Comparison of ENCODE assay signal across 18 cellular contexts in genomic region chr2:9831670-9832069, GRCh38. TPM values are rescaled to one million over a fixed set of nuclear protein-coding genes. Genes with fewer than 3 reads are reported as not detected.
DNase-seq lines count a peak whose midpoint lies in the region; FAIRE-seq and TF ChIP-seq lines count a peak whose summit lies in the region.
"Had no signal": no experiment of that assay in that cellular context is flagged by ENCODE, and none has a peak within 500 bp of the region (broad histone marks: within the 10 kb centered on the region; RNA-seq: fewer than 3 reads in every experiment).

No MANE protein-coding gene starts in this region.

- H3K27ac ChIP-seq in 22Rv1, result peak overlapping the region; percentile 93
- H3K27ac ChIP-seq in esophagus (ENCODE audit: low read depth in 2 of 2, low read length in 1 of 2), result peak overlapping the region; percentile 91 to 96
- peak overlapping the region; percentile 94 for H3K27ac ChIP-seq in parathyroid adenoma
- H3K27ac ChIP-seq: BLaER1 treated with 17β-estradiol and CSF1 and Interleukin-3, amounts not matched to agents 10 nM and 100 nM; KMS-11 had no signal

- H3K4me1 ChIP-seq in esophagus (ENCODE audit: control insufficient read depth in 2 of 2, insufficient read depth in 2 of 2, low read length in 1 of 2) (peaks cover 0 to 5% of the 10 kb centered on the region in 2 donors), parathyroid adenoma (peaks cover 17% of the 10 kb centered on the region)
- H3K4me1 ChIP-seq: Peyer's patch had no signal

- no peaks in the 10 kb centered on the region for H3K36me3 ChIP-seq in esophagus (ENCODE audit: control insufficient read depth in 2 of 2, insufficient read depth in 2 of 2, low read length in 1 of 2)
- H3K36me3 ChIP-seq in parathyroid adenoma (ENCODE audit: control insufficient read depth, insufficient read depth, low read length), result no peaks in the 10 kb centered on the region
- H3K36me3 ChIP-seq: BLaER1 treated with 17β-estradiol and CSF1 and Interleukin-3, amounts not matched to agents 10 nM and 100 nM; Peyer's patch had no signal

- 77 to 82% methylated on average over 6 of the region's 6 CpGs for WGBS in esophagus, 2 donors

- H3K27me3 ChIP-seq in esophagus (ENCODE audit: control insufficient read depth in 1 of 2, insufficient read depth in 2 of 2, low read length in 2 of 2), result no peaks in the 10 kb centered on the region
- no peaks in the 10 kb centered on the region for H3K27me3 ChIP-seq in parathyroid adenoma (ENCODE audit: control insufficient read depth, insufficient read depth, low read length)
- H3K27me3 ChIP-seq: BLaER1 treated with 17β-estradiol and CSF1 and Interleukin-3, amounts not matched to agents 10 nM and 100 nM; Peyer's patch had no signal

- H3K9me3 ChIP-seq in esophagus (ENCODE audit: control insufficient read depth in 2 of 2, insufficient read depth in 1 of 2, low read depth in 1 of 2, low read length in 1 of 2) (no peaks in the 10 kb centered on the region), parathyroid adenoma (ENCODE audit: control insufficient read depth, low read length) (no peaks in the 10 kb centered on the region)
- H3K9me3 ChIP-seq: BLaER1 treated with 17β-estradiol and CSF1 and Interleukin-3, amounts not matched to agents 10 nM and 100 nM; Peyer's patch had no signal

- no peak overlapping the region for H3K9ac ChIP-seq in parathyroid adenoma
- H3K9ac ChIP-seq: BLaER1 treated with 17β-estradiol and CSF1 and Interleukin-3, amounts not matched to agents 10 nM and 100 nM; KMS-11 had no signal

- no peak for DNase-seq in HTR-8/SVneo (ENCODE audit: insufficient read length, low spot score)
- DNase-seq in NCI-H524 (lab: John Stamatoyannopoulos, UW), result no peak
- no peak for DNase-seq in DMS 273 (lab: John Stamatoyannopoulos, UW; ENCODE audit: unreplicated experiment)
- DNase-seq in activated naive CD4-positive, alpha-beta T cell treated with Interleukin-2 at 50 U/mL for 16 hours, result no peak
- DNase-seq in HPDE6-E6E7 (ENCODE audit: extremely low spot score), result no peak
- DNase-seq: DMS 273 treated with DMSO at 0.1 percent for 48 hours, MM.1S, NCI-H1092 treated with DMSO at 0.1 percent for 48 hours, NCI-H524 treated with DMSO at 0.1 percent for 48 hours, Peyer's patch had no signal

- H3K4me2 ChIP-seq in parathyroid adenoma (ENCODE audit: low read length), result peak overlapping the region; percentile 42
- H3K4me2 ChIP-seq: BLaER1 treated with 17β-estradiol and CSF1 and Interleukin-3, amounts not matched to agents 10 nM and 100 nM; KMS-11 had no signal

- TF ChIP-seq CTCF in 22Rv1 (IDR thresholded peaks at IDR 0.05) (no peak), parathyroid adenoma (IDR thresholded peaks at IDR 0.05) (no peak)

- H3K4me3 ChIP-seq in esophagus (ENCODE audit: low read depth in 1 of 2, low read length in 2 of 2), result no peak overlapping the region
- H3K4me3 ChIP-seq in parathyroid adenoma (ENCODE audit: low read depth, low read length), result no peak overlapping the region
- H3K4me3 ChIP-seq: BLaER1 treated with 17β-estradiol and CSF1 and Interleukin-3, amounts not matched to agents 10 nM and 100 nM; Peyer's patch had no signal

- peak; percentile 71 for FAIRE-seq in HTR-8/SVneo (lab: Jason Lieb, UNC)
- FAIRE-seq: A204.1, GM12892, H54 had no signal

- H3K79me2 ChIP-seq in parathyroid adenoma, result no peaks in the 10 kb centered on the region

- peak overlapping the region; percentile 39 for H2AFZ ChIP-seq in parathyroid adenoma

RNA-seq across cellular contexts. Expression of gene TAF1B, which starts 11.6 kb away (rescaled TPM):
- polyA plus RNA-seq in esophagus, result 1 to 10 TPM; 5.7 to 7.9 TPM
